In the genomic region with DNA sequence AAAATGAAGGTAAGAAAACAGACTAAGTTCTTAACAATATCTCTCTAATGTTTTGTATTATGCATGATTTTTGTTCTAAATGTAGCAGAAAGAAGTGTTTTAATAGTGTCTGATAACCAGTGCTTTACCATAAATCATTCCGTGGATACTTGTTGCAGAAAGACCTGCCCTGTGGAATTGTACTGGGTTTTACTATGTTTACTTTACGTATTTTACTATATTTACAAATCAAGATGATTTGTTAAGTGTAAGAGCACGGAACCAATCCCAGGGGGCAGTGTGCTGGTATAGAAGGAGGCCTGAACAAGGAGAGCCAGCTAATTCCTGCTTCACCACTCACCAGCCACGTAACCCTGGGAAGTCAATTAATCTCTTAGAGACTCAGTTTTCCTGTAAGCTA, we compare ENCODE assay signal across 10 cellular contexts. TPM values are rescaled to one million over a fixed set of nuclear protein-coding genes. Genes with fewer than 3 reads are reported as not detected.
A peak's percentile ranks its signal among the peaks of the same experiment; 100 is the strongest.
DNase-seq lines count a peak whose midpoint lies in the region; ATAC-seq and TF ChIP-seq lines count a peak whose summit lies in the region.
"Had no signal": no experiment of that assay in that cellular context is flagged by ENCODE, and none has a peak within 500 bp of the region (broad histone marks: within the 10 kb centered on the region; RNA-seq: fewer than 3 reads in every experiment).

No MANE protein-coding gene starts in this region.

- ATAC-seq in IMR-90 (ENCODE audit: low read depth) (no peak; the same call in 1 of the 2 replicates), GM21576 (IDR thresholded peaks at IDR 0.05; ENCODE audit: unreplicated experiment) (no peak), HG03521 (IDR thresholded peaks at IDR 0.05; ENCODE audit: unreplicated experiment) (no peak)

- no peaks in the 10 kb centered on the region for H3K36me3 ChIP-seq in BJ (ENCODE audit: control insufficient read depth, insufficient read depth, low read length)
- H3K36me3 ChIP-seq in IMR-90 (ENCODE audit: control insufficient read depth, insufficient read depth, low read length) = no peaks in the 10 kb centered on the region
- H3K36me3 ChIP-seq: lower lobe of right lung had no signal

- H4K20me1 ChIP-seq in IMR-90 (ENCODE audit: insufficient read depth, low read length) = no peaks in the 10 kb centered on the region

- BruUV-seq in IMR-90 (replicated peaks; lab: Mats Ljungman, UMichigan) = no TSS peak

- no CpG with 5 or more reads among the region's 4 CpGs for WGBS in IMR-90 (ENCODE audit: extremely low coverage in 2 of 2, insufficient read length in 1 of 2), 2 experiments

- no peaks in the 10 kb centered on the region for H3K9me1 ChIP-seq in IMR-90 (ENCODE audit: insufficient read depth, low read length)

- H3K14ac ChIP-seq in IMR-90 (replicated peaks; ENCODE audit: low read depth, low read length) = no peak overlapping the region

- no peak overlapping the region for H2BK120ac ChIP-seq in IMR-90 (ENCODE audit: low read depth, low read length)

- no peak overlapping the region for H4K91ac ChIP-seq in IMR-90 (ENCODE audit: insufficient read depth, low read depth, low read length)

- H3K27me3 ChIP-seq in BJ (ENCODE audit: control insufficient read depth, insufficient read depth, low read length) (peaks cover 6% of the 10 kb centered on the region; the same call in 1 of the 2 replicates), IMR-90 (ENCODE audit: control insufficient read depth, insufficient read depth, low read length) (peaks cover 7% of the 10 kb centered on the region)

- H3K4me3 ChIP-seq in BJ (ENCODE audit: low read depth, low read length) = no peak overlapping the region
- no peak overlapping the region for H3K4me3 ChIP-seq in IMR-90 (ENCODE audit: insufficient read depth, low read depth, low read length)
- H3K4me3 ChIP-seq: lower lobe of right lung had no signal

- H3K9ac ChIP-seq in IMR-90 (ENCODE audit: low read depth, low read length) = no peak overlapping the region

- H3K56ac ChIP-seq in IMR-90 (ENCODE audit: extremely low read depth, insufficient read depth, low read length) = no peak overlapping the region

- no peak overlapping the region for H2BK5ac ChIP-seq in IMR-90 (ENCODE audit: low read depth, low read length, poor library complexity, severe bottlenecking)

- POLR2A ChIA-PET in BJ (lab: Charles Lee) = no interaction called here
- POLR2A ChIA-PET in IMR-90 (lab: Charles Lee; ENCODE audit: unreplicated experiment) = no interaction called here

- H3K4me1 ChIP-seq in IMR-90 (ENCODE audit: control insufficient read depth, insufficient read depth, low read length) = no peaks in the 10 kb centered on the region
- H3K4me1 ChIP-seq: lower lobe of right lung had no signal

- no peak for TF ChIP-seq POLR2A in IMR-90 (IDR thresholded peaks at IDR 0.05; ENCODE audit: low read depth, low read length)

- in situ Hi-C loops in IMR-90 (cut with MboI; ENCODE audit: low sequenced_read_pairs) = no loop called here

- DNase-seq in BJ (ENCODE audit: low read depth) = peak; percentile 5
- DNase-seq in IMR-90 = peak; percentile 51
- peak; percentile 29 for DNase-seq in SK-N-DZ (ENCODE audit: low spot score)
- DNase-seq in iris pigment epithelial cell (ENCODE audit: low read depth) = peak; percentile 16
- DNase-seq in stimulated activated CD4-positive, alpha-beta T cell treated with anti-CD3 and anti-CD28 coated beads, Interleukin-2, amount 100 ng/mL, for 24 hours = no peak
- DNase-seq in NOMO-1 treated with DMSO at 0.1 percent for 48 hours (lab: John Stamatoyannopoulos, UW; ENCODE audit: unreplicated experiment) = no peak
- DNase-seq: activated B cell treated with CpG ODN at 0.5 μM for 24 hours, lower lobe of right lung had no signal

- H4K8ac ChIP-seq in IMR-90 (ENCODE audit: low read depth in 2 of 2, low read length in 2 of 2) = no peak overlapping the region

- H2AK5ac ChIP-seq in IMR-90 (ENCODE audit: low read depth, low read length) = no peak overlapping the region

- H2BK20ac ChIP-seq in IMR-90 (ENCODE audit: low read depth, low read length) = no peak overlapping the region

- CTCF ChIA-PET in BJ (lab: Yijun Ruan, JAX) (interaction anchor here (0.9 to 5.8 kb wide), 4 partner anchors 10 to 357 kb away, joined by 3 to 36 read pairs (median 6); no protein-coding TSS in a partner anchor), IMR-90 (lab: Yijun Ruan, JAX) (interaction anchor here (1.2 to 2.6 kb wide), 3 partner anchors 10 to 355 kb away, joined by 4 to 9 read pairs (median 5); no protein-coding TSS in a partner anchor)

- intact Hi-C loops in IMR-90 (cut with micrococcal nuclease) = no loop called here

- no peak overlapping the region for H4K5ac ChIP-seq in IMR-90 (ENCODE audit: low read depth, low read length)

- H3K4me2 ChIP-seq in IMR-90 (ENCODE audit: low read depth, low read length) = no peak overlapping the region

- peak; percentile 19; the same call in 1 of the 2 replicates for TF ChIP-seq CTCF in BJ (IDR thresholded peaks at IDR 0.05; ENCODE audit: insufficient read depth, low read depth, low read length)
- TF ChIP-seq CTCF in IMR-90 (conservative IDR thresholded peaks at IDR 0.05; ENCODE audit: low read depth, low read length) = peak; percentile 30

- H3K79me1 ChIP-seq in IMR-90 (ENCODE audit: low read depth in 1 of 2, low read length in 2 of 2) = no peaks in the 10 kb centered on the region

- H3K23ac ChIP-seq in IMR-90 (ENCODE audit: low read depth, low read length) = no peak overlapping the region

- no peak overlapping the region for H2AK9ac ChIP-seq in IMR-90 (replicated peaks; ENCODE audit: low read depth, low read length, poor library complexity)

- no peak overlapping the region for H3K18ac ChIP-seq in IMR-90 (ENCODE audit: low read depth, low read length)

- no peak overlapping the region for H2AFZ ChIP-seq in IMR-90 (replicated peaks; ENCODE audit: low read length, poor library complexity)

- no peak for TF ChIP-seq RAD21 in IMR-90 (IDR thresholded peaks at IDR 0.05; ENCODE audit: low read length)

- H2BK15ac ChIP-seq in IMR-90 (ENCODE audit: low read depth, low read length) = no peak overlapping the region

- H3K9me3 ChIP-seq in IMR-90 (ENCODE audit: control insufficient read depth, insufficient read depth, low read length) = no peaks in the 10 kb centered on the region
- H3K9me3 ChIP-seq: lower lobe of right lung had no signal

- dilution Hi-C loops in IMR-90 (cut with HindIII; ENCODE audit: low sequenced_read_pairs, unreplicated experiment) = no loop called here

- no peak overlapping the region for H3K4ac ChIP-seq in IMR-90 (ENCODE audit: low read depth, low read length)

- H3K27ac ChIP-seq in IMR-90 (ENCODE audit: insufficient read depth, low read length) = no peak overlapping the region
- H3K27ac ChIP-seq: lower lobe of right lung had no signal

TF ChIP-seq in IMR-90, 13 proteins besides CTCF, POLR2A, EP300 and RAD21:
- TF ChIP-seq, protein P1, sequence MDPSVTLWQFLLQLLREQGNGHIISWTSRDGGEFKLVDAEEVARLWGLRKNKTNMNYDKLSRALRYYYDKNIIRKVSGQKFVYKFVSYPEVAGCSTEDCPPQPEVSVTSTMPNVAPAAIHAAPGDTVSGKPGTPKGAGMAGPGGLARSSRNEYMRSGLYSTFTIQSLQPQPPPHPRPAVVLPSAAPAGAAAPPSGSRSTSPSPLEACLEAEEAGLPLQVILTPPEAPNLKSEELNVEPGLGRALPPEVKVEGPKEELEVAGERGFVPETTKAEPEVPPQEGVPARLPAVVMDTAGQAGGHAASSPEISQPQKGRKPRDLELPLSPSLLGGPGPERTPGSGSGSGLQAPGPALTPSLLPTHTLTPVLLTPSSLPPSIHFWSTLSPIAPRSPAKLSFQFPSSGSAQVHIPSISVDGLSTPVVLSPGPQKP (IDR thresholded peaks at IDR 0.05; ENCODE audit: borderline replicate concordance, low read depth, low read length) = no peak
- TF ChIP-seq CEBPB (IDR thresholded peaks at IDR 0.05; ENCODE audit: low read depth, low read length) (no peak), BHLHE40 (IDR thresholded peaks at IDR 0.05; ENCODE audit: low read depth, low read length) (no peak), FOS (IDR thresholded peaks at IDR 0.05; ENCODE audit: low read depth, low read length) (no peak), RCOR1 (IDR thresholded peaks at IDR 0.05; ENCODE audit: insufficient replicate concordance, low read length) (no peak), CHD1 (IDR thresholded peaks at IDR 0.05; ENCODE audit: low read depth, low read length) (no peak), MAFK (IDR thresholded peaks at IDR 0.05; ENCODE audit: low read depth, low read length) (no peak), SMC3 (IDR thresholded peaks at IDR 0.05; ENCODE audit: low read depth, low read length) (no peak), RFX5 (IDR thresholded peaks at IDR 0.05; ENCODE audit: low read depth, low read length) (no peak)
- TF ChIP-seq, protein P2, sequence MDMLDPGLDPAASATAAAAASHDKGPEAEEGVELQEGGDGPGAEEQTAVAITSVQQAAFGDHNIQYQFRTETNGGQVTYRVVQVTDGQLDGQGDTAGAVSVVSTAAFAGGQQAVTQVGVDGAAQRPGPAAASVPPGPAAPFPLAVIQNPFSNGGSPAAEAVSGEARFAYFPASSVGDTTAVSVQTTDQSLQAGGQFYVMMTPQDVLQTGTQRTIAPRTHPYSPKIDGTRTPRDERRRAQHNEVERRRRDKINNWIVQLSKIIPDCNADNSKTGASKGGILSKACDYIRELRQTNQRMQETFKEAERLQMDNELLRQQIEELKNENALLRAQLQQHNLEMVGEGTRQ (IDR thresholded peaks at IDR 0.05; ENCODE audit: low read depth, low read length) = no peak

RNA-seq across cellular contexts. Expression of a gene that starts 1.4 kb away (rescaled TPM):
- not detected in 2 replicates for polyA plus RNA-seq in BJ (2011; rRNA removed)
- not detected in 2 replicates for polyA minus RNA-seq in BJ (2011; rRNA and poly(A)+ RNA removed)
- total RNA-seq in IMR-90 (2012; rRNA removed) = not detected in 2 replicates
- not detected in 2 replicates for polyA plus RNA-seq in IMR-90 (2012; rRNA removed)
- polyA plus RNA-seq in IMR-90 (2012; cell fraction: cytosol; rRNA removed) = not detected in 2 replicates
- not detected in 2 replicates for polyA plus RNA-seq in IMR-90 (2012; cell fraction: nucleus; rRNA removed; ENCODE audit: low replicate concordance)
- not detected in 2 replicates for polyA plus RNA-seq in SK-N-DZ (2014; cell fraction: cytosol; rRNA removed)
- not detected in 2 replicates for polyA plus RNA-seq in SK-N-DZ (2014; cell fraction: nucleus; rRNA removed)
- total RNA-seq: lower lobe of right lung had no signal

RNA-seq across cellular contexts. Expression of a gene that starts 30.7 kb away (rescaled TPM):
- polyA plus RNA-seq in BJ (2011; rRNA removed) (22.6 and 31.0 TPM in 2 replicates), IMR-90 (2012; rRNA removed) (14.5 and 17.0 TPM in 2 replicates)
- 13.9 and 14.0 TPM in 2 replicates for polyA minus RNA-seq in BJ (2011; rRNA and poly(A)+ RNA removed)
- total RNA-seq in IMR-90 (2012; rRNA removed) = 24.7 and 36.0 TPM in 2 replicates
- 5.7 and 9.8 TPM in 2 replicates for polyA plus RNA-seq in IMR-90 (2012; cell fraction: cytosol; rRNA removed)
- polyA plus RNA-seq in IMR-90 (2012; cell fraction: nucleus; rRNA removed; ENCODE audit: low replicate concordance) = 6.3 and 25.3 TPM in 2 replicates
- polyA plus RNA-seq in SK-N-DZ (2014; cell fraction: cytosol; rRNA removed) = 16.0 and 17.4 TPM in 2 replicates
- 24.7 and 32.7 TPM in 2 replicates for polyA plus RNA-seq in SK-N-DZ (2014; cell fraction: nucleus; rRNA removed)

Comparison
In these comparisons a context has a peak if more than half of its experiments do, and no peak if none do; other contexts are left out.
1. DNase-seq: peak in BJ (single experiment), IMR-90 (single experiment), SK-N-DZ (single experiment) and iris pigment epithelial cell (single experiment); none in stimulated activated CD4-positive, alpha-beta T cell treated with anti-CD3 and anti-CD28 coated beads, Interleukin-2, amount 100 ng/mL, for 24 hours (0 of 2) and NOMO-1 treated with DMSO at 0.1 percent for 48 hours (single experiment).